2 cellular contexts compared by ENCODE assay signal in genomic region chr4:159126716-159127115, GRCh38.
TF ChIP-seq lines count a peak whose summit lies in the region.

No MANE protein-coding gene starts in this region.

TF ChIP-seq in GM23338, 12 proteins besides CTCF, POLR2A, EP300 and RAD21:
- TF ChIP-seq, protein P1, sequence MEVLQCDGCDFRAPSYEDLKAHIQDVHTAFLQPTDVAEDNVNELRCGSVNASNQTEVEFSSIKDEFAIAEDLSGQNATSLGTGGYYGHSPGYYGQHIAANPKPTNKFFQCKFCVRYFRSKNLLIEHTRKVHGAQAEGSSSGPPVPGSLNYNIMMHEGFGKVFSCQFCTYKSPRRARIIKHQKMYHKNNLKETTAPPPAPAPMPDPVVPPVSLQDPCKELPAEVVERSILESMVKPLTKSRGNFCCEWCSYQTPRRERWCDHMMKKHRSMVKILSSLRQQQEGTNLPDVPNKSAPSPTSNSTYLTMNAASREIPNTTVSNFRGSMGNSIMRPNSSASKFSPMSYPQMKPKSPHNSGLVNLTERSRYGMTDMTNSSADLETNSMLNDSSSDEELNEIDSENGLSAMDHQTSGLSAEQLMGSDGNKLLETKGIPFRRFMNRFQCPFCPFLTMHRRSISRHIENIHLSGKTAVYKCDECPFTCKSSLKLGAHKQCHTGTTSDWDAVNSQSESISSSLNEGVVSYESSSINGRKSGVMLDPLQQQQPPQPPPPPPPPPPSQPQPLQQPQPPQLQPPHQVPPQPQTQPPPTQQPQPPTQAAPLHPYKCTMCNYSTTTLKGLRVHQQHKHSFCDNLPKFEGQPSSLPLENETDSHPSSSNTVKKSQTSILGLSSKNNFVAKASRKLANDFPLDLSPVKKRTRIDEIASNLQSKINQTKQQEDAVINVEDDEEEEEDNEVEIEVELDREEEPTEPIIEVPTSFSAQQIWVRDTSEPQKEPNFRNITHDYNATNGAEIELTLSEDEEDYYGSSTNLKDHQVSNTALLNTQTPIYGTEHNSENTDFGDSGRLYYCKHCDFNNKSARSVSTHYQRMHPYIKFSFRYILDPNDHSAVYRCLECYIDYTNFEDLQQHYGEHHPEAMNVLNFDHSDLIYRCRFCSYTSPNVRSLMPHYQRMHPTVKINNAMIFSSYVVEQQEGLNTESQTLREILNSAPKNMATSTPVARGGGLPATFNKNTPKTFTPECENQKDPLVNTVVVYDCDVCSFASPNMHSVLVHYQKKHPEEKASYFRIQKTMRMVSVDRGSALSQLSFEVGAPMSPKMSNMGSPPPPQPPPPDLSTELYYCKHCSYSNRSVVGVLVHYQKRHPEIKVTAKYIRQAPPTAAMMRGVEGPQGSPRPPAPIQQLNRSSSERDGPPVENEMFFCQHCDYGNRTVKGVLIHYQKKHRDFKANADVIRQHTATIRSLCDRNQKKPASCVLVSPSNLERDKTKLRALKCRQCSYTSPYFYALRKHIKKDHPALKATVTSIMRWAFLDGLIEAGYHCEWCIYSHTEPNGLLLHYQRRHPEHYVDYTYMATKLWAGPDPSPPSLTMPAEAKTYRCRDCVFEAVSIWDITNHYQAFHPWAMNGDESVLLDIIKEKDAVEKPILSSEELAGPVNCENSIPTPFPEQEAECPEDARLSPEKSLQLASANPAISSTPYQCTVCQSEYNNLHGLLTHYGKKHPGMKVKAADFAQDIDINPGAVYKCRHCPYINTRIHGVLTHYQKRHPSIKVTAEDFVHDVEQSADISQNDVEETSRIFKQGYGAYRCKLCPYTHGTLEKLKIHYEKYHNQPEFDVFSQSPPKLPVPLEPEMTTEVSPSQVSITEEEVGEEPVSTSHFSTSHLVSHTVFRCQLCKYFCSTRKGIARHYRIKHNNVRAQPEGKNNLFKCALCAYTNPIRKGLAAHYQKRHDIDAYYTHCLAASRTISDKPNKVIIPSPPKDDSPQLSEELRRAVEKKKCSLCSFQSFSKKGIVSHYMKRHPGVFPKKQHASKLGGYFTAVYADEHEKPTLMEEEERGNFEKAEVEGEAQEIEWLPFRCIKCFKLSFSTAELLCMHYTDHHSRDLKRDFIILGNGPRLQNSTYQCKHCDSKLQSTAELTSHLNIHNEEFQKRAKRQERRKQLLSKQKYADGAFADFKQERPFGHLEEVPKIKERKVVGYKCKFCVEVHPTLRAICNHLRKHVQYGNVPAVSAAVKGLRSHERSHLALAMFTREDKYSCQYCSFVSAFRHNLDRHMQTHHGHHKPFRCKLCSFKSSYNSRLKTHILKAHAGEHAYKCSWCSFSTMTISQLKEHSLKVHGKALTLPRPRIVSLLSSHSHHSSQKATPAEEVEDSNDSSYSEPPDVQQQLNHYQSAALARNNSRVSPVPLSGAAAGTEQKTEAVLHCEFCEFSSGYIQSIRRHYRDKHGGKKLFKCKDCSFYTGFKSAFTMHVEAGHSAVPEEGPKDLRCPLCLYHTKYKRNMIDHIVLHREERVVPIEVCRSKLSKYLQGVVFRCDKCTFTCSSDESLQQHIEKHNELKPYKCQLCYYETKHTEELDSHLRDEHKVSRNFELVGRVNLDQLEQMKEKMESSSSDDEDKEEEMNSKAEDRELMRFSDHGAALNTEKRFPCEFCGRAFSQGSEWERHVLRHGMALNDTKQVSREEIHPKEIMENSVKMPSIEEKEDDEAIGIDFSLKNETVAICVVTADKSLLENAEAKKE (CRISPR knock-in tag; IDR thresholded peaks at IDR 0.05): no peak
- TF ChIP-seq EZH2 (IDR thresholded peaks at IDR 0.05; ENCODE audit: low read depth, unreplicated experiment) (no peak), EZH2phosphoT487 (IDR thresholded peaks at IDR 0.05; ENCODE audit: unreplicated experiment) (no peak), NANOG (IDR thresholded peaks at IDR 0.05; ENCODE audit: borderline replicate concordance) (no peak), ZNF114 (CRISPR knock-in tag; IDR thresholded peaks at IDR 0.05) (no peak), ZNF331 (CRISPR knock-in tag; IDR thresholded peaks at IDR 0.05; ENCODE audit: low read depth) (no peak), CREB1 (CRISPR knock-in tag; IDR thresholded peaks at IDR 0.05; ENCODE audit: low read depth) (no peak), JUNB (IDR thresholded peaks at IDR 0.05; ENCODE audit: unreplicated experiment) (no peak), POLR2AphosphoS5 (IDR thresholded peaks at IDR 0.05; ENCODE audit: low read depth) (no peak), STAT1 (IDR thresholded peaks at IDR 0.05; ENCODE audit: unreplicated experiment) (no peak)
- TF ChIP-seq, protein P2, sequence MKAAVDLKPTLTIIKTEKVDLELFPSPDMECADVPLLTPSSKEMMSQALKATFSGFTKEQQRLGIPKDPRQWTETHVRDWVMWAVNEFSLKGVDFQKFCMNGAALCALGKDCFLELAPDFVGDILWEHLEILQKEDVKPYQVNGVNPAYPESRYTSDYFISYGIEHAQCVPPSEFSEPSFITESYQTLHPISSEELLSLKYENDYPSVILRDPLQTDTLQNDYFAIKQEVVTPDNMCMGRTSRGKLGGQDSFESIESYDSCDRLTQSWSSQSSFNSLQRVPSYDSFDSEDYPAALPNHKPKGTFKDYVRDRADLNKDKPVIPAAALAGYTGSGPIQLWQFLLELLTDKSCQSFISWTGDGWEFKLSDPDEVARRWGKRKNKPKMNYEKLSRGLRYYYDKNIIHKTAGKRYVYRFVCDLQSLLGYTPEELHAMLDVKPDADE (IDR thresholded peaks at IDR 0.05): no peak
TF ChIP-seq in GM23338: peak in this region for 0.

TF ChIP-seq in GM12878, 131 proteins besides CTCF, POLR2A, EP300 and RAD21 (continued from another document):
- TF ChIP-seq KDM1A (IDR thresholded peaks at IDR 0.05; ENCODE audit: borderline replicate concordance): no peak
